In genomic region chr1:184854456-184855180, GRCh38 we compare ENCODE assay signal across 13 cellular contexts.
DNase-seq lines count a peak whose midpoint lies in the region; ATAC-seq and TF ChIP-seq lines count a peak whose summit lies in the region.
"Had no signal": no experiment of that assay in that cellular context is flagged by ENCODE, and none has a peak within 500 bp of the region (broad histone marks: within the 10 kb centered on the region; RNA-seq: fewer than 3 reads in every experiment).

No MANE protein-coding gene starts in this region.

- H3K4me1 Mint-ChIP-seq in glutamatergic neuron (ENCODE audit: low read depth, unreplicated experiment) (no peaks in the 10 kb centered on the region), T-cell (peaks cover 0 to 7% (median 3%) of the 10 kb centered on the region in 3 donors)

- H3K27ac Mint-ChIP-seq in glutamatergic neuron (ENCODE audit: unreplicated experiment) (no peak overlapping the region), T-cell (no peak overlapping the region)
- H3K27ac Mint-ChIP-seq: stimulated activated effector memory CD8-positive, alpha-beta T cell treated with anti-CD3 and anti-CD28 coated beads, Interleukin-12 subunit alpha, Interleukin-12 subunit beta, amount 100 ng/mL, for 72 hours had no signal

- TF ChIP-seq CTCF in choroid plexus epithelial cell (conservative IDR thresholded peaks at IDR 0.05; ENCODE audit: low read depth, low read length) (no peak), psoas muscle (IDR thresholded peaks at IDR 0.05) (no peak), glutamatergic neuron (IDR thresholded peaks at IDR 0.05; ENCODE audit: partially characterized antibody, unreplicated experiment) (no peak), adrenal gland (IDR thresholded peaks at IDR 0.05) (no peak)

- DNase-seq in GF-D8 (lab: John Stamatoyannopoulos, UW): peak; percentile 39
- peak; percentile 60 for DNase-seq in NCI-H2171 (lab: John Stamatoyannopoulos, UW)
- peak; percentile 56 for DNase-seq in choroid plexus epithelial cell (ENCODE audit: low read depth)
- no peak for DNase-seq in psoas muscle
- DNase-seq in glutamatergic neuron: no peak
- no peak for DNase-seq in adrenal gland
- no peak for DNase-seq in T-cell
- DNase-seq: amygdala; stimulated activated CD4-positive, alpha-beta T cell treated with anti-CD3 and anti-CD28 coated beads, Interleukin-12 subunit alpha, Interleukin-12 subunit beta, amount 100 ng/mL, for 4 hours; SW 1271 had no signal

- intact Hi-C loops in psoas muscle (cut with DNase I) (no loop called here), adrenal gland (cut with DNase I) (no loop called here)

- H3K9me3 Mint-ChIP-seq in glutamatergic neuron (ENCODE audit: unreplicated experiment): no peaks in the 10 kb centered on the region
- no peaks in the 10 kb centered on the region for H3K9me3 Mint-ChIP-seq in T-cell
- H3K9me3 Mint-ChIP-seq: stimulated activated effector memory CD8-positive, alpha-beta T cell treated with anti-CD3 and anti-CD28 coated beads, Interleukin-12 subunit alpha, Interleukin-12 subunit beta, amount 100 ng/mL, for 72 hours had no signal

- TF ChIP-seq POLR2A in adrenal gland (IDR thresholded peaks at IDR 0.05): no peak

- no peaks in the 10 kb centered on the region for H3K36me3 Mint-ChIP-seq in glutamatergic neuron (ENCODE audit: unreplicated experiment)
- peaks cover 15% of the 10 kb centered on the region for H3K36me3 Mint-ChIP-seq in T-cell

- 76 to 84% (median 82%) methylated on average over 2 of the region's 2 CpGs for WGBS in psoas muscle, 3 donors
- WGBS in adrenal gland, 4 donors: 73 to 83% (median 82%) methylated on average over 2 of the region's 2 CpGs

- H3K36me3 ChIP-seq in psoas muscle (ENCODE audit: insufficient read depth in 1 of 2, low read depth in 1 of 2) (no peaks in the 10 kb centered on the region), adrenal gland (replicated peaks in 1 of 2) (no peaks in the 10 kb centered on the region)

- H3K4me3 ChIP-seq in choroid plexus epithelial cell (ENCODE audit: low read depth, low read length) (no peak overlapping the region), psoas muscle (peak overlapping the region; percentile 19), adrenal gland (no peak overlapping the region)

- no peak overlapping the region for H3K4me3 Mint-ChIP-seq in glutamatergic neuron (ENCODE audit: unreplicated experiment)
- no peak overlapping the region for H3K4me3 Mint-ChIP-seq in T-cell
- H3K4me3 Mint-ChIP-seq: stimulated activated effector memory CD8-positive, alpha-beta T cell treated with anti-CD3 and anti-CD28 coated beads, Interleukin-12 subunit alpha, Interleukin-12 subunit beta, amount 100 ng/mL, for 72 hours had no signal

- H3K4me1 ChIP-seq in psoas muscle: peaks cover 31% of the 10 kb centered on the region
- no peaks in the 10 kb centered on the region for H3K4me1 ChIP-seq in adrenal gland (replicated peaks in 1 of 2)
- H3K4me1 ChIP-seq: foreskin keratinocyte had no signal

- H3K27ac ChIP-seq in psoas muscle: peak overlapping the region; percentile 71
- no peak overlapping the region for H3K27ac ChIP-seq in adrenal gland
- H3K27ac ChIP-seq: foreskin keratinocyte had no signal

- POLR2A ChIA-PET in T-cell (lab: Charles Lee): interaction anchor here (0.6 kb wide), 2 partner anchors 10 to 802 kb away, joined by 3 read pairs; no protein-coding TSS in a partner anchor

- no peaks in the 10 kb centered on the region for H3K27me3 ChIP-seq in psoas muscle (ENCODE audit: insufficient read depth in 3 of 3, low read length in 2 of 3)
- no peaks in the 10 kb centered on the region for H3K27me3 ChIP-seq in adrenal gland
- H3K27me3 ChIP-seq: foreskin keratinocyte had no signal

- H3K9me3 ChIP-seq in psoas muscle (no peaks in the 10 kb centered on the region), adrenal gland (replicated peaks in 1 of 3) (no peaks in the 10 kb centered on the region)

- peaks cover 2% of the 10 kb centered on the region for H3K27me3 Mint-ChIP-seq in glutamatergic neuron (ENCODE audit: unreplicated experiment)
- H3K27me3 Mint-ChIP-seq in T-cell: peaks cover 0 to 4% of the 10 kb centered on the region in 2 donors

- ATAC-seq in psoas muscle (peak; percentile 46 to 83 (median 82)), GM21447 (IDR thresholded peaks at IDR 0.05; ENCODE audit: unreplicated experiment) (no peak), T-cell (replicated peaks in 1 of 4) (no peak)
- ATAC-seq: foreskin keratinocyte; stimulated activated effector memory CD8-positive, alpha-beta T cell treated with anti-CD3 and anti-CD28 coated beads, Interleukin-12 subunit alpha, Interleukin-12 subunit beta, amount 100 ng/mL, for 72 hours had no signal

- CTCF ChIA-PET in T-cell (lab: Charles Lee): interaction anchor here in 1 of 2 donors (0.5 kb wide), 1 partner anchor 46 kb away, joined by 5 read pairs; no protein-coding TSS in a partner anchor

Comparison
In these comparisons a context has a peak if more than half of its experiments do, and no peak if none do; other contexts are left out.
1. DNase-seq: peak in GF-D8 (single experiment), NCI-H2171 (single experiment) and choroid plexus epithelial cell (single experiment); none in psoas muscle (0 of 2), glutamatergic neuron (single experiment), adrenal gland (0 of 7) and T-cell (0 of 34).
2. ATAC-seq: peak in psoas muscle (4 of 4); none in GM21447 (single experiment) and T-cell (0 of 4).